Comparison of ENCODE assay signal across 23 cellular contexts in genomic region chr2:134663451-134663850, GRCh38. TPM values are rescaled to one million over a fixed set of nuclear protein-coding genes. Genes with fewer than 3 reads are reported as not detected.
DNase-seq lines count a peak whose midpoint lies in the region; ATAC-seq and TF ChIP-seq lines count a peak whose summit lies in the region.
"Had no signal": no experiment of that assay in that cellular context is flagged by ENCODE, and none has a peak within 500 bp of the region (broad histone marks: within the 10 kb centered on the region; RNA-seq: fewer than 3 reads in every experiment).

No MANE protein-coding gene starts in this region.

- H3K9me3 ChIP-seq in endodermal cell (ENCODE audit: control insufficient read depth, low read length), result no peaks in the 10 kb centered on the region
- H3K9me3 ChIP-seq: A549; BE2C; BLaER1 treated with 17β-estradiol and CSF1 and Interleukin-3, amounts not matched to agents 10 nM and 100 nM; HAP-1 had no signal

- H3K9me3 Mint-ChIP-seq in natural killer cell (no peaks in the 10 kb centered on the region), endodermal cell (no peaks in the 10 kb centered on the region)
- no peaks in the 10 kb centered on the region for H3K9me3 Mint-ChIP-seq in natural killer cell treated with Interleukin-12 subunit alpha and Interleukin-12 subunit beta and Interleukin-15 and Interleukin-18, amount 100 ng/mL, for 72 hours
- H3K9me3 Mint-ChIP-seq: CD4-positive, alpha-beta T cell; CD8-positive, alpha-beta memory T cell; GM23338; HFFc6 had no signal

- H3K27me3 Mint-ChIP-seq in natural killer cell (ENCODE audit: low read depth in 2 of 2) (no peaks in the 10 kb centered on the region), endodermal cell (ENCODE audit: insufficient read depth) (peaks cover 98% of the 10 kb centered on the region)
- H3K27me3 Mint-ChIP-seq in natural killer cell treated with Interleukin-12 subunit alpha and Interleukin-12 subunit beta and Interleukin-15 and Interleukin-18, amount 100 ng/mL, for 72 hours, result no peaks in the 10 kb centered on the region

- TF ChIP-seq CTCF in natural killer cell (IDR thresholded peaks at IDR 0.05), result no peak
- no peak for TF ChIP-seq CTCF in endodermal cell (conservative IDR thresholded peaks at IDR 0.05)

- 94% methylated on average over 2 of the region's 2 CpGs; no CpG with 5 or more reads in 1 of the 2 experiments for WGBS in endodermal cell (ENCODE audit: insufficient coverage in 1 of 2, insufficient read length in 1 of 2), 2 experiments

- peaks cover 100% of the 10 kb centered on the region for H3K27me3 ChIP-seq in endodermal cell (ENCODE audit: control insufficient read depth, insufficient read depth, low read length, poor library complexity, severe bottlenecking)
- H3K27me3 ChIP-seq: BE2C; BLaER1 treated with 17β-estradiol and CSF1 and Interleukin-3, amounts not matched to agents 10 nM and 100 nM had no signal

- no peak overlapping the region for H3K4me3 ChIP-seq in endodermal cell (ENCODE audit: low read length)
- H3K4me3 ChIP-seq: A549; BLaER1 treated with 17β-estradiol and CSF1 and Interleukin-3, amounts not matched to agents 10 nM and 100 nM; GM23338; HAP-1 had no signal

- ATAC-seq in natural killer cell, result no peak
- no peak for ATAC-seq in natural killer cell treated with Interleukin-12 subunit alpha and Interleukin-12 subunit beta and Interleukin-15 and Interleukin-18, amount 100 ng/mL, for 72 hours
- ATAC-seq in GM19463 (IDR thresholded peaks at IDR 0.05; ENCODE audit: unreplicated experiment), result no peak
- no peak for ATAC-seq in GM19328 (IDR thresholded peaks at IDR 0.05; ENCODE audit: unreplicated experiment)
- ATAC-seq: A549, GM23338 had no signal

- no peaks in the 10 kb centered on the region for H3K36me3 ChIP-seq in endodermal cell (ENCODE audit: control insufficient read depth, insufficient read depth, low read length)
- H3K36me3 ChIP-seq: BE2C; BLaER1 treated with 17β-estradiol and CSF1 and Interleukin-3, amounts not matched to agents 10 nM and 100 nM; HAP-1 had no signal

- DNase-seq in natural killer cell (no peak), endodermal cell (peak; percentile 14), mucosa of gallbladder (ENCODE audit: low spot score) (peak; percentile 6), EL (no peak)
- no peak for DNase-seq in natural killer cell treated with Interleukin-12 subunit alpha and Interleukin-12 subunit beta and Interleukin-15 and Interleukin-18, amount 100 ng/mL, for 72 hours (ENCODE audit: low spot score)
- DNase-seq: 8988T; ACHN; AML-193; BE2C; CD4-positive, alpha-beta T cell; CD8-positive, alpha-beta memory T cell; DMS 273 treated with DMSO at 0.1 percent for 48 hours; DMS79; GF-D8; HFFc6 had no signal

- H3K4me1 ChIP-seq in endodermal cell (ENCODE audit: control insufficient read depth, insufficient read depth, low read length), result no peaks in the 10 kb centered on the region
- H3K4me1 ChIP-seq: BE2C, HAP-1 had no signal

- H3K36me3 Mint-ChIP-seq in natural killer cell, result no peaks in the 10 kb centered on the region
- H3K36me3 Mint-ChIP-seq in natural killer cell treated with Interleukin-12 subunit alpha and Interleukin-12 subunit beta and Interleukin-15 and Interleukin-18, amount 100 ng/mL, for 72 hours, result no peaks in the 10 kb centered on the region
- no peaks in the 10 kb centered on the region for H3K36me3 Mint-ChIP-seq in endodermal cell (ENCODE audit: low read depth)
- H3K36me3 Mint-ChIP-seq: CD14-positive monocyte; CD8-positive, alpha-beta memory T cell had no signal

- no peak overlapping the region for H3K9ac ChIP-seq in endodermal cell (ENCODE audit: extremely low read depth, low read length, poor library complexity, severe bottlenecking)
- H3K9ac ChIP-seq: BLaER1 treated with 17β-estradiol and CSF1 and Interleukin-3, amounts not matched to agents 10 nM and 100 nM had no signal

- intact Hi-C loops in natural killer cell (cut with micrococcal nuclease), result loop anchor here (10.0 kb wide), 1 partner anchor 539 kb away; no protein-coding TSS in a partner anchor

- H3K27ac Mint-ChIP-seq in natural killer cell, result peak overlapping the region; percentile 10 to 98
- no peak overlapping the region for H3K27ac Mint-ChIP-seq in natural killer cell treated with Interleukin-12 subunit alpha and Interleukin-12 subunit beta and Interleukin-15 and Interleukin-18, amount 100 ng/mL, for 72 hours
- H3K27ac Mint-ChIP-seq in endodermal cell, result no peak overlapping the region
- H3K27ac Mint-ChIP-seq: CD14-positive monocyte; CD4-positive, alpha-beta T cell; GM23338; HFFc6 had no signal

- no peak overlapping the region for H3K27ac ChIP-seq in endodermal cell (ENCODE audit: low read depth, low read length)
- H3K27ac ChIP-seq: A549; BLaER1 treated with 17β-estradiol and CSF1 and Interleukin-3, amounts not matched to agents 10 nM and 100 nM had no signal

- no peak overlapping the region for H3K4me3 Mint-ChIP-seq in natural killer cell
- no peak overlapping the region for H3K4me3 Mint-ChIP-seq in natural killer cell treated with Interleukin-12 subunit alpha and Interleukin-12 subunit beta and Interleukin-15 and Interleukin-18, amount 100 ng/mL, for 72 hours
- H3K4me3 Mint-ChIP-seq in endodermal cell, result no peak overlapping the region
- H3K4me3 Mint-ChIP-seq: CD14-positive monocyte; CD4-positive, alpha-beta T cell; CD8-positive, alpha-beta memory T cell; GM23338; HFFc6 had no signal

- peaks cover 71 to 75% of the 10 kb centered on the region in 2 donors for H3K4me1 Mint-ChIP-seq in natural killer cell
- peaks cover 58 to 63% of the 10 kb centered on the region in 2 donors for H3K4me1 Mint-ChIP-seq in natural killer cell treated with Interleukin-12 subunit alpha and Interleukin-12 subunit beta and Interleukin-15 and Interleukin-18, amount 100 ng/mL, for 72 hours (ENCODE audit: low read depth in 2 of 2)
- H3K4me1 Mint-ChIP-seq in endodermal cell, result no peaks in the 10 kb centered on the region
- H3K4me1 Mint-ChIP-seq: CD14-positive monocyte, GM23338 had no signal

RNA-seq across cellular contexts. Expression of gene TMEM163, which starts 55.3 kb away (rescaled TPM):
- 10 to 100 TPM in 2 of 3 donors, 1 to 10 TPM in 1; 6.8 to 11.6 (median 10.3) TPM for total RNA-seq in natural killer cell
- 1 to 10 TPM in 1 of 2 donors, under 1 TPM in 1; 0.93 to 2.6 TPM for total RNA-seq in natural killer cell treated with Interleukin-12 subunit alpha and Interleukin-12 subunit beta and Interleukin-15 and Interleukin-18, amount 100 ng/mL, for 72 hours
- under 1 TPM in 1 of 2 donors, not detected in 1; 0.24 TPM for total RNA-seq in endodermal cell
- 9.9 TPM for polyA plus RNA-seq in endodermal cell (2013, experiment 1 of 2)
- 7.0 TPM for polyA plus RNA-seq in endodermal cell (2013, experiment 2 of 2)
- total RNA-seq in mucosa of gallbladder, result 36.1 TPM
- total RNA-seq: CD8-positive, alpha-beta memory T cell; G401; HFFc6 had no signal
- polyA plus RNA-seq: A549, CD14-positive monocyte had no signal

Comparison
In these comparisons a context has a peak if more than half of its experiments do, and no peak if none do; other contexts are left out.
1. H3K27ac Mint-ChIP-seq: peak in natural killer cell (2 of 2); none in natural killer cell treated with Interleukin-12 subunit alpha and Interleukin-12 subunit beta and Interleukin-15 and Interleukin-18, amount 100 ng/mL, for 72 hours (0 of 2) and endodermal cell (single experiment).
2. DNase-seq: peak in endodermal cell (single experiment) and mucosa of gallbladder (single experiment); none in natural killer cell (single experiment), natural killer cell treated with Interleukin-12 subunit alpha and Interleukin-12 subunit beta and Interleukin-15 and Interleukin-18, amount 100 ng/mL, for 72 hours (single experiment) and EL (single experiment).